In genomic region chr7:143240323-143241168, GRCh38 we compare ENCODE assay signal across 9 cellular contexts. TPM values are rescaled to one million over a fixed set of nuclear protein-coding genes. Genes with fewer than 3 reads are reported as not detected.
A peak's percentile ranks its signal among the peaks of the same experiment; 100 is the strongest.
DNase-seq lines count a peak whose midpoint lies in the region; ATAC-seq, FAIRE-seq and TF ChIP-seq lines count a peak whose summit lies in the region.
"Had no signal": no experiment of that assay in that cellular context is flagged by ENCODE, and none has a peak within 500 bp of the region (broad histone marks: within the 10 kb centered on the region; RNA-seq: fewer than 3 reads in every experiment).

No MANE protein-coding gene starts in this region.

- peaks cover 37% of the 10 kb centered on the region for H3K4me1 Mint-ChIP-seq in activated CD8-positive, alpha-beta T cell treated with anti-CD3 and anti-CD28 coated beads, Interleukin-2, amount 10 ng/mL, durations not matched to agents 7 days and 5 days (ENCODE audit: low read depth)

- FAIRE-seq in endothelial cell of umbilical vein (lab: Jason Lieb, UNC), result peak; percentile 40

- H3K27ac Mint-ChIP-seq in activated CD8-positive, alpha-beta T cell treated with anti-CD3 and anti-CD28 coated beads, Interleukin-2, amount 10 ng/mL, durations not matched to agents 7 days and 5 days, result peak overlapping the region; percentile 51

- peak; percentile 82 to 86 for TF ChIP-seq CTCF in endothelial cell of umbilical vein (IDR thresholded peaks at IDR 0.05; ENCODE audit: extremely low read depth in 1 of 2, insufficient read depth in 1 of 2, low read depth in 1 of 2, low read length in 2 of 2)

- no peaks in the 10 kb centered on the region for H4K20me1 ChIP-seq in endothelial cell of umbilical vein (replicated peaks; ENCODE audit: control insufficient read depth, extremely low read depth, insufficient read depth, low read length)

- BruUV-seq in endothelial cell of umbilical vein (replicated peaks; lab: Mats Ljungman, UMichigan), result no TSS peak

- no peak overlapping the region for H3K4me2 ChIP-seq in endothelial cell of umbilical vein (ENCODE audit: insufficient read depth, low read length)

- dilution Hi-C loops in endothelial cell of umbilical vein (cut with MboI; ENCODE audit: extremely low pct_ligation_motif_present, low sequenced_read_pairs), result no loop called here

- no peak overlapping the region for H3K4me3 Mint-ChIP-seq in activated CD8-positive, alpha-beta T cell treated with anti-CD3 and anti-CD28 coated beads, Interleukin-2, amount 10 ng/mL, durations not matched to agents 7 days and 5 days

- H3K4me3 ChIP-seq in endothelial cell of umbilical vein (replicated peaks in 1 of 3; ENCODE audit: insufficient read depth in 1 of 3, low read depth in 1 of 3, low read length in 3 of 3), result no peak overlapping the region
- H3K4me3 ChIP-seq in muscle layer of duodenum (ENCODE audit: low read depth in 1 of 2, low read length in 2 of 2), result peak overlapping the region in 1 of 2 donors; percentile 28

- H3K27me3 ChIP-seq in endothelial cell of umbilical vein (ENCODE audit: control insufficient read depth in 2 of 2, insufficient read depth in 2 of 2, low read length in 2 of 2), result peaks cover 2 to 7% of the 10 kb centered on the region in 2 experiments
- H3K27me3 ChIP-seq in muscle layer of duodenum (ENCODE audit: low read depth, low read length), result no peaks in the 10 kb centered on the region

- CTCF ChIA-PET in activated CD8-positive, alpha-beta T cell treated with anti-CD3 and anti-CD28 coated beads, Interleukin-2, amount 10 ng/mL, durations not matched to agents 7 days and 5 days (lab: Charles Lee), result interaction anchor here (0.7 to 8.5 kb wide), 63 partner anchors 8 to 888 kb away, joined by 3 to 274 read pairs (median 7); partner anchors contain the start of genes CASP2, EPHA1, GSTK1 and TAS2R40
- CTCF ChIA-PET in endothelial cell of umbilical vein (lab: Charles Lee), result interaction anchor here (0.7 to 3.2 kb wide), 59 partner anchors 9 to 637 kb away, joined by 3 to 45 read pairs (median 5); partner anchors contain the start of genes CASP2, EPHA1, EPHB6 and GSTK1

- ATAC-seq in GM19397 (IDR thresholded peaks at IDR 0.05; ENCODE audit: unreplicated experiment) (peak; percentile 96), HG03520 (IDR thresholded peaks at IDR 0.05; ENCODE audit: unreplicated experiment) (peak; percentile 94)
- peak; percentile 85 for ATAC-seq in activated CD8-positive, alpha-beta T cell treated with anti-CD3 and anti-CD28 coated beads, Interleukin-2, amount 10 ng/mL, durations not matched to agents 7 days and 5 days

- no peak overlapping the region for H3K9ac ChIP-seq in endothelial cell of umbilical vein (replicated peaks; ENCODE audit: extremely low read depth, insufficient read depth, low read length)

- DNase-seq in COLO668 (lab: John Stamatoyannopoulos, UW; ENCODE audit: unreplicated experiment), result peak; percentile 48
- DNase-seq in NCI-H82 treated with DMSO at 0.1 percent for 48 hours (lab: John Stamatoyannopoulos, UW; ENCODE audit: unreplicated experiment), result peak; percentile 80
- DNase-seq in activated CD8-positive, alpha-beta T cell treated with anti-CD3 and anti-CD28 coated beads, Interleukin-2, amount 10 ng/mL, durations not matched to agents 7 days and 5 days, result peak; percentile 83
- DNase-seq in endothelial cell of umbilical vein (ENCODE audit: low read depth, low spot score), result peak; percentile 80
- peak; percentile 36 for DNase-seq in stimulated activated CD8-positive, alpha-beta memory T cell treated with anti-CD3 and anti-CD28 coated beads, Interleukin-7, amount 100 ng/mL, for 24 hours (ENCODE audit: low read depth)

- POLR2A ChIA-PET in activated CD8-positive, alpha-beta T cell treated with anti-CD3 and anti-CD28 coated beads, Interleukin-2, amount 10 ng/mL, durations not matched to agents 7 days and 5 days (lab: Charles Lee), result interaction anchor here (0.7 to 2.4 kb wide), 7 partner anchors 23 to 138 kb away, joined by 3 to 18 read pairs (median 4); partner anchors contain the start of genes CASP2 and GSTK1
- POLR2A ChIA-PET in endothelial cell of umbilical vein (lab: Charles Lee), result interaction anchor here (1.5 kb wide), 1 partner anchor 144 kb away, joined by 3 read pairs; no protein-coding TSS in a partner anchor

- no peaks in the 10 kb centered on the region for H3K9me1 ChIP-seq in endothelial cell of umbilical vein (replicated peaks; ENCODE audit: control insufficient read depth, extremely low read depth, insufficient read depth, low read length)

- no peaks in the 10 kb centered on the region for H3K9me3 ChIP-seq in endothelial cell of umbilical vein (replicated peaks; ENCODE audit: control insufficient read depth, insufficient read depth, low read length)
- peaks cover 0 to 5% of the 10 kb centered on the region in 2 donors for H3K9me3 ChIP-seq in muscle layer of duodenum (ENCODE audit: control insufficient read depth in 1 of 2, low read length in 2 of 2)

- intact Hi-C loops in endothelial cell of umbilical vein (cut with micrococcal nuclease), result loop anchor here (1.0 to 5.0 kb wide), 9 partner anchors 23 to 267 kb away; partner anchors contain the start of genes CASP2 and GSTK1

- H3K4me1 ChIP-seq in endothelial cell of umbilical vein (ENCODE audit: control insufficient read depth, extremely low read depth, insufficient read depth, low read length), result peaks cover 8% of the 10 kb centered on the region
- H3K4me1 ChIP-seq in muscle layer of duodenum (ENCODE audit: control insufficient read depth in 1 of 2, insufficient read depth in 2 of 2, low read length in 2 of 2), result peaks cover 0 to 5% of the 10 kb centered on the region in 2 donors

- H3K27ac ChIP-seq in endothelial cell of umbilical vein (ENCODE audit: insufficient read depth, low read depth, low read length) (no peak overlapping the region), muscle layer of duodenum (ENCODE audit: low read length) (peak overlapping the region; percentile 14)

- peaks cover 8% of the 10 kb centered on the region for H3K36me3 Mint-ChIP-seq in activated CD8-positive, alpha-beta T cell treated with anti-CD3 and anti-CD28 coated beads, Interleukin-2, amount 10 ng/mL, durations not matched to agents 7 days and 5 days (ENCODE audit: low read depth)

- no peak overlapping the region for H2AFZ ChIP-seq in endothelial cell of umbilical vein (ENCODE audit: low read depth, low read length)

- H3K36me3 ChIP-seq in endothelial cell of umbilical vein (ENCODE audit: control insufficient read depth in 2 of 2, extremely low read depth in 1 of 2, insufficient read depth in 2 of 2, low read length in 2 of 2) (no peaks in the 10 kb centered on the region), muscle layer of duodenum (ENCODE audit: control insufficient read depth in 1 of 2, insufficient read depth in 2 of 2, low read length in 2 of 2) (peaks cover 0 to 5% of the 10 kb centered on the region in 2 donors)

- H3K79me2 ChIP-seq in endothelial cell of umbilical vein (ENCODE audit: control insufficient read depth, insufficient read depth, low read length), result no peaks in the 10 kb centered on the region

- peaks cover 18% of the 10 kb centered on the region for H3K9me3 Mint-ChIP-seq in activated CD8-positive, alpha-beta T cell treated with anti-CD3 and anti-CD28 coated beads, Interleukin-2, amount 10 ng/mL, durations not matched to agents 7 days and 5 days (ENCODE audit: insufficient read depth)

- no peak for TF ChIP-seq POLR2A in endothelial cell of umbilical vein (IDR thresholded peaks at IDR 0.05; ENCODE audit: low read depth, low read length)

- H3K27me3 Mint-ChIP-seq in activated CD8-positive, alpha-beta T cell treated with anti-CD3 and anti-CD28 coated beads, Interleukin-2, amount 10 ng/mL, durations not matched to agents 7 days and 5 days (ENCODE audit: low read depth), result peaks cover 11% of the 10 kb centered on the region

RNA-seq across cellular contexts. Expression of gene TAS2R40, which starts 18.7 kb away (rescaled TPM):
- total RNA-seq in activated CD8-positive, alpha-beta T cell treated with anti-CD3 and anti-CD28 coated beads, Interleukin-2, amount 10 ng/mL, durations not matched to agents 7 days and 5 days, result not detected
- not detected in 2 replicates for total RNA-seq in endothelial cell of umbilical vein
- not detected in 2 replicates for polyA plus RNA-seq in endothelial cell of umbilical vein
- not detected in 2 replicates for polyA plus RNA-seq in endothelial cell of umbilical vein (2011; cell fraction: cytosol; rRNA removed)
- not detected in 2 replicates for polyA plus RNA-seq in endothelial cell of umbilical vein (2011; cell fraction: nucleus; rRNA removed)
- polyA plus RNA-seq in endothelial cell of umbilical vein (2012), result not detected in 2 replicates
- polyA minus RNA-seq in endothelial cell of umbilical vein, result not detected in 2 replicates
- polyA minus RNA-seq in endothelial cell of umbilical vein (2011; cell fraction: cytosol; rRNA and poly(A)+ RNA removed), result not detected
- polyA minus RNA-seq in endothelial cell of umbilical vein (2011; cell fraction: nucleus; rRNA and poly(A)+ RNA removed), result not detected in 2 replicates
- polyA plus RNA-seq: adipose tissue had no signal

RNA-seq across cellular contexts. Expression of gene GSTK1, which starts 22.7 kb away (rescaled TPM):
- 100 to 1,000 TPM; 254 to 255 TPM for total RNA-seq in activated CD8-positive, alpha-beta T cell treated with anti-CD3 and anti-CD28 coated beads, Interleukin-2, amount 10 ng/mL, durations not matched to agents 7 days and 5 days
- total RNA-seq in endothelial cell of umbilical vein, result 99.4 and 119 TPM in 2 replicates
- polyA plus RNA-seq in endothelial cell of umbilical vein, result 126 and 132 TPM in 2 replicates
- polyA plus RNA-seq in endothelial cell of umbilical vein (2011; cell fraction: cytosol; rRNA removed), result 137 and 144 TPM in 2 replicates
- 221 and 223 TPM in 2 replicates for polyA plus RNA-seq in endothelial cell of umbilical vein (2011; cell fraction: nucleus; rRNA removed)
- polyA plus RNA-seq in endothelial cell of umbilical vein (2012), result 127 and 133 TPM in 2 replicates
- polyA minus RNA-seq in endothelial cell of umbilical vein, result 76.6 and 95.4 TPM in 2 replicates
- polyA minus RNA-seq in endothelial cell of umbilical vein (2011; cell fraction: cytosol; rRNA and poly(A)+ RNA removed), result 45.6 TPM
- 30.1 and 32.0 TPM in 2 replicates for polyA minus RNA-seq in endothelial cell of umbilical vein (2011; cell fraction: nucleus; rRNA and poly(A)+ RNA removed)

RNA-seq across cellular contexts. Expression of gene TMEM139, which starts 44.2 kb away (rescaled TPM):
- total RNA-seq in activated CD8-positive, alpha-beta T cell treated with anti-CD3 and anti-CD28 coated beads, Interleukin-2, amount 10 ng/mL, durations not matched to agents 7 days and 5 days, result under 1 TPM; 0.29 to 0.65 TPM
- not detected in 2 replicates for total RNA-seq in endothelial cell of umbilical vein
- polyA plus RNA-seq in endothelial cell of umbilical vein, result 0.32 and 0.37 TPM in 2 replicates
- 0.06 and 0.12 TPM in 2 replicates for polyA plus RNA-seq in endothelial cell of umbilical vein (2011; cell fraction: cytosol; rRNA removed)
- 0.24 TPM in 1 of 2 replicates, not detected in the other for polyA plus RNA-seq in endothelial cell of umbilical vein (2011; cell fraction: nucleus; rRNA removed)
- polyA plus RNA-seq in endothelial cell of umbilical vein (2012), result 0.16 and 0.25 TPM in 2 replicates
- polyA minus RNA-seq in endothelial cell of umbilical vein, result not detected in 2 replicates
- polyA minus RNA-seq in endothelial cell of umbilical vein (2011; cell fraction: cytosol; rRNA and poly(A)+ RNA removed), result 12.3 TPM
- 0.48 TPM in 1 of 2 replicates, not detected in the other for polyA minus RNA-seq in endothelial cell of umbilical vein (2011; cell fraction: nucleus; rRNA and poly(A)+ RNA removed)

RNA-seq across cellular contexts. Expression of gene CASP2, which starts 47.6 kb away (rescaled TPM):
- 100 to 1,000 TPM; 111 to 115 TPM for total RNA-seq in activated CD8-positive, alpha-beta T cell treated with anti-CD3 and anti-CD28 coated beads, Interleukin-2, amount 10 ng/mL, durations not matched to agents 7 days and 5 days
- 57.9 and 61.7 TPM in 2 replicates for total RNA-seq in endothelial cell of umbilical vein
- 31.8 and 36.3 TPM in 2 replicates for polyA plus RNA-seq in endothelial cell of umbilical vein
- polyA plus RNA-seq in endothelial cell of umbilical vein (2011; cell fraction: cytosol; rRNA removed), result 22.5 and 24.1 TPM in 2 replicates
- 68.8 and 87.4 TPM in 2 replicates for polyA plus RNA-seq in endothelial cell of umbilical vein (2011; cell fraction: nucleus; rRNA removed)
- 16.5 and 20.8 TPM in 2 replicates for polyA plus RNA-seq in endothelial cell of umbilical vein (2012)
- polyA minus RNA-seq in endothelial cell of umbilical vein, result 103 and 118 TPM in 2 replicates
- polyA minus RNA-seq in endothelial cell of umbilical vein (2011; cell fraction: cytosol; rRNA and poly(A)+ RNA removed), result 35.8 TPM
- polyA minus RNA-seq in endothelial cell of umbilical vein (2011; cell fraction: nucleus; rRNA and poly(A)+ RNA removed), result 53.8 and 95.0 TPM in 2 replicates

RNA-seq across cellular contexts. Expression of gene TAS2R39, which starts 57.3 kb away (rescaled TPM):
- not detected for total RNA-seq in activated CD8-positive, alpha-beta T cell treated with anti-CD3 and anti-CD28 coated beads, Interleukin-2, amount 10 ng/mL, durations not matched to agents 7 days and 5 days
- not detected in 2 replicates for total RNA-seq in endothelial cell of umbilical vein
- not detected in 2 replicates for polyA plus RNA-seq in endothelial cell of umbilical vein
- polyA plus RNA-seq in endothelial cell of umbilical vein (2011; cell fraction: cytosol; rRNA removed), result not detected in 2 replicates
- polyA plus RNA-seq in endothelial cell of umbilical vein (2011; cell fraction: nucleus; rRNA removed), result not detected in 2 replicates
- not detected in 2 replicates for polyA plus RNA-seq in endothelial cell of umbilical vein (2012)
- polyA minus RNA-seq in endothelial cell of umbilical vein, result not detected in 2 replicates
- not detected for polyA minus RNA-seq in endothelial cell of umbilical vein (2011; cell fraction: cytosol; rRNA and poly(A)+ RNA removed)
- not detected in 2 replicates for polyA minus RNA-seq in endothelial cell of umbilical vein (2011; cell fraction: nucleus; rRNA and poly(A)+ RNA removed)
- polyA plus RNA-seq: adipose tissue had no signal
